1 cellular context compared by ENCODE assay signal in genomic region chr3:71978150-71978721, GRCh38.
TF ChIP-seq lines count a peak whose summit lies in the region.

No MANE protein-coding gene starts in this region.

TF ChIP-seq in GM12878, 131 proteins besides CTCF, POLR2A, EP300 and RAD21 (continued from another document):
- no peak for TF ChIP-seq ZNF687 (IDR thresholded peaks at IDR 0.05)
- peak; percentile 72 for TF ChIP-seq ATF7 (IDR thresholded peaks at IDR 0.05; ENCODE audit: low read depth)
- TF ChIP-seq MTA3 (IDR thresholded peaks at IDR 0.05; ENCODE audit: borderline replicate concordance, low read length) = peak; percentile 77
- TF ChIP-seq SREBF2 (IDR thresholded peaks at IDR 0.05; ENCODE audit: low read length) = no peak
- peak; percentile 68; the same call in 1 of the 2 replicates for TF ChIP-seq CREB1 (IDR thresholded peaks at IDR 0.05; ENCODE audit: low read depth)
- no peak for TF ChIP-seq NRF1 (conservative IDR thresholded peaks at IDR 0.05; ENCODE audit: low read depth, low read length)
- peak; percentile 29; the same call in 1 of the 2 replicates for TF ChIP-seq JUND (IDR thresholded peaks at IDR 0.05; ENCODE audit: low read depth, low read length)
- TF ChIP-seq SP1 (IDR thresholded peaks at IDR 0.05; ENCODE audit: low read depth, low read length) = peak; percentile 8
- TF ChIP-seq MEF2A (IDR thresholded peaks at IDR 0.05; ENCODE audit: insufficient read depth, low read depth, low read length) = 0 out of 2 replicates have a peak, but pooled peaks have one; percentile 71
- TF ChIP-seq, protein P1, sequence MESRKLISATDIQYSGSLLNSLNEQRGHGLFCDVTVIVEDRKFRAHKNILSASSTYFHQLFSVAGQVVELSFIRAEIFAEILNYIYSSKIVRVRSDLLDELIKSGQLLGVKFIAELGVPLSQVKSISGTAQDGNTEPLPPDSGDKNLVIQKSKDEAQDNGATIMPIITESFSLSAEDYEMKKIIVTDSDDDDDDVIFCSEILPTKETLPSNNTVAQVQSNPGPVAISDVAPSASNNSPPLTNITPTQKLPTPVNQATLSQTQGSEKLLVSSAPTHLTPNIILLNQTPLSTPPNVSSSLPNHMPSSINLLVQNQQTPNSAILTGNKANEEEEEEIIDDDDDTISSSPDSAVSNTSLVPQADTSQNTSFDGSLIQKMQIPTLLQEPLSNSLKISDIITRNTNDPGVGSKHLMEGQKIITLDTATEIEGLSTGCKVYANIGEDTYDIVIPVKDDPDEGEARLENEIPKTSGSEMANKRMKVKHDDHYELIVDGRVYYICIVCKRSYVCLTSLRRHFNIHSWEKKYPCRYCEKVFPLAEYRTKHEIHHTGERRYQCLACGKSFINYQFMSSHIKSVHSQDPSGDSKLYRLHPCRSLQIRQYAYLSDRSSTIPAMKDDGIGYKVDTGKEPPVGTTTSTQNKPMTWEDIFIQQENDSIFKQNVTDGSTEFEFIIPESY (IDR thresholded peaks at IDR 0.05) = no peak
- no peak for TF ChIP-seq ASH2L (IDR thresholded peaks at IDR 0.05; ENCODE audit: borderline replicate concordance, low read depth)
- 0 out of 2 replicates have a peak, but pooled peaks have one; percentile 37 for TF ChIP-seq NR2F1 (conservative IDR thresholded peaks at IDR 0.05)
- TF ChIP-seq MEF2B (IDR thresholded peaks at IDR 0.05; ENCODE audit: partially characterized antibody, poor library complexity, severe bottlenecking) = peak; percentile 14
- peak; percentile 40 for TF ChIP-seq MTA2 (IDR thresholded peaks at IDR 0.05; ENCODE audit: low read depth)
- TF ChIP-seq EED (IDR thresholded peaks at IDR 0.05; ENCODE audit: low read depth) = peak; percentile 97
- peak; percentile 86 to 90 for TF ChIP-seq IKZF2 (IDR thresholded peaks at IDR 0.05)
- peak; percentile 16 to 47; a peak in 2 of 4 replicates for TF ChIP-seq BHLHE40 (IDR thresholded peaks at IDR 0.05; ENCODE audit: borderline replicate concordance in 1 of 2, low read depth in 2 of 2, low read length in 1 of 2)
- peak; percentile 76 for TF ChIP-seq FOXM1 (IDR thresholded peaks at IDR 0.05; ENCODE audit: low read depth, low read length)
- peak; percentile 59 for TF ChIP-seq ZNF217 (IDR thresholded peaks at IDR 0.05)
- TF ChIP-seq ZBTB40 (IDR thresholded peaks at IDR 0.05; ENCODE audit: borderline replicate concordance) = no peak
- TF ChIP-seq TCF7 (IDR thresholded peaks at IDR 0.05; ENCODE audit: borderline replicate concordance) = peak; percentile 53; the same call in 1 of the 2 replicates
- TF ChIP-seq EZH2 (IDR thresholded peaks at IDR 0.05; ENCODE audit: borderline replicate concordance, control insufficient read depth, low read depth, low read length) = no peak
- TF ChIP-seq ATF2 (IDR thresholded peaks at IDR 0.05; ENCODE audit: low read length) = peak; percentile 82
- TF ChIP-seq NFXL1 (IDR thresholded peaks at IDR 0.05; ENCODE audit: borderline replicate concordance) = no peak
- peak; percentile 82 for TF ChIP-seq RUNX3 (IDR thresholded peaks at IDR 0.05; ENCODE audit: low read length)
- TF ChIP-seq LARP7 (IDR thresholded peaks at IDR 0.05) = 0 out of 2 replicates have a peak, but pooled peaks have one; percentile 13
- TF ChIP-seq JUNB (IDR thresholded peaks at IDR 0.05) = peak; percentile 96
- TF ChIP-seq ZNF24 (IDR thresholded peaks at IDR 0.05) = 0 out of 2 replicates have a peak, but pooled peaks have one; percentile 37
- TF ChIP-seq, protein P2, sequence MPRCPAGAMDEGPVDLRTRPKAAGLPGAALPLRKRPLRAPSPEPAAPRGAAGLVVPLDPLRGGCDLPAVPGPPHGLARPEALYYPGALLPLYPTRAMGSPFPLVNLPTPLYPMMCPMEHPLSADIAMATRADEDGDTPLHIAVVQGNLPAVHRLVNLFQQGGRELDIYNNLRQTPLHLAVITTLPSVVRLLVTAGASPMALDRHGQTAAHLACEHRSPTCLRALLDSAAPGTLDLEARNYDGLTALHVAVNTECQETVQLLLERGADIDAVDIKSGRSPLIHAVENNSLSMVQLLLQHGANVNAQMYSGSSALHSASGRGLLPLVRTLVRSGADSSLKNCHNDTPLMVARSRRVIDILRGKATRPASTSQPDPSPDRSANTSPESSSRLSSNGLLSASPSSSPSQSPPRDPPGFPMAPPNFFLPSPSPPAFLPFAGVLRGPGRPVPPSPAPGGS (IDR thresholded peaks at IDR 0.05; ENCODE audit: borderline replicate concordance, insufficient read depth, low read depth, low read length, poor library complexity, severe bottlenecking) = peak; percentile 59
- TF ChIP-seq POU2F2 (IDR thresholded peaks at IDR 0.05; ENCODE audit: borderline replicate concordance, low read depth, low read length) = peak; percentile 56; the same call in 2 of the 3 replicates
- TF ChIP-seq RAD51 (IDR thresholded peaks at IDR 0.05) = no peak
- peak; percentile 45 for TF ChIP-seq SKIL (IDR thresholded peaks at IDR 0.05; ENCODE audit: low read depth, poor library complexity, severe bottlenecking)
- TF ChIP-seq GABPA (IDR thresholded peaks at IDR 0.05; ENCODE audit: low read depth) = peak; percentile 38; the same call in 1 of the 2 replicates
- no peak for TF ChIP-seq TCF12 (IDR thresholded peaks at IDR 0.05; ENCODE audit: low read depth, low read length)
- no peak for TF ChIP-seq HDAC2 (IDR thresholded peaks at IDR 0.05)
- TF ChIP-seq CREM (IDR thresholded peaks at IDR 0.05; ENCODE audit: low read depth) = peak; percentile 64; the same call in 1 of the 2 replicates
- TF ChIP-seq, protein P3, sequence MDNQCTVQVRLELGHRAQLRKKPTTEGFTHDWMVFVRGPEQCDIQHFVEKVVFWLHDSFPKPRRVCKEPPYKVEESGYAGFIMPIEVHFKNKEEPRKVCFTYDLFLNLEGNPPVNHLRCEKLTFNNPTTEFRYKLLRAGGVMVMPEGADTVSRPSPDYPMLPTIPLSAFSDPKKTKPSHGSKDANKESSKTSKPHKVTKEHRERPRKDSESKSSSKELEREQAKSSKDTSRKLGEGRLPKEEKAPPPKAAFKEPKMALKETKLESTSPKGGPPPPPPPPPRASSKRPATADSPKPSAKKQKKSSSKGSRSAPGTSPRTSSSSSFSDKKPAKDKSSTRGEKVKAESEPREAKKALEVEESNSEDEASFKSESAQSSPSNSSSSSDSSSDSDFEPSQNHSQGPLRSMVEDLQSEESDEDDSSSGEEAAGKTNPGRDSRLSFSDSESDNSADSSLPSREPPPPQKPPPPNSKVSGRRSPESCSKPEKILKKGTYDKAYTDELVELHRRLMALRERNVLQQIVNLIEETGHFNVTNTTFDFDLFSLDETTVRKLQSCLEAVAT (IDR thresholded peaks at IDR 0.05) = 0 out of 2 replicates have a peak, but pooled peaks have one; percentile 18
- TF ChIP-seq, protein P4, sequence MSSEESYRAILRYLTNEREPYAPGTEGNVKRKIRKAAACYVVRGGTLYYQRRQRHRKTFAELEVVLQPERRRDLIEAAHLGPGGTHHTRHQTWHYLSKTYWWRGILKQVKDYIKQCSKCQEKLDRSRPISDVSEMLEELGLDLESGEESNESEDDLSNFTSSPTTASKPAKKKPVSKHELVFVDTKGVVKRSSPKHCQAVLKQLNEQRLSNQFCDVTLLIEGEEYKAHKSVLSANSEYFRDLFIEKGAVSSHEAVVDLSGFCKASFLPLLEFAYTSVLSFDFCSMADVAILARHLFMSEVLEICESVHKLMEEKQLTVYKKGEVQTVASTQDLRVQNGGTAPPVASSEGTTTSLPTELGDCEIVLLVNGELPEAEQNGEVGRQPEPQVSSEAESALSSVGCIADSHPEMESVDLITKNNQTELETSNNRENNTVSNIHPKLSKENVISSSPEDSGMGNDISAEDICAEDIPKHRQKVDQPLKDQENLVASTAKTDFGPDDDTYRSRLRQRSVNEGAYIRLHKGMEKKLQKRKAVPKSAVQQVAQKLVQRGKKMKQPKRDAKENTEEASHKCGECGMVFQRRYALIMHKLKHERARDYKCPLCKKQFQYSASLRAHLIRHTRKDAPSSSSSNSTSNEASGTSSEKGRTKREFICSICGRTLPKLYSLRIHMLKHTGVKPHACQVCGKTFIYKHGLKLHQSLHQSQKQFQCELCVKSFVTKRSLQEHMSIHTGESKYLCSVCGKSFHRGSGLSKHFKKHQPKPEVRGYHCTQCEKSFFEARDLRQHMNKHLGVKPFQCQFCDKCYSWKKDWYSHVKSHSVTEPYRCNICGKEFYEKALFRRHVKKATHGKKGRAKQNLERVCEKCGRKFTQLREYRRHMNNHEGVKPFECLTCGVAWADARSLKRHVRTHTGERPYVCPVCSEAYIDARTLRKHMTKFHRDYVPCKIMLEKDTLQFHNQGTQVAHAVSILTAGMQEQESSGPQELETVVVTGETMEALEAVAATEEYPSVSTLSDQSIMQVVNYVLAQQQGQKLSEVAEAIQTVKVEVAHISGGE (CRISPR knock-in tag; IDR thresholded peaks at IDR 0.05) = no peak
- TF ChIP-seq IRF4 (IDR thresholded peaks at IDR 0.05; ENCODE audit: low read depth, low read length) = peak; percentile 47; the same call in 1 of the 2 replicates
- TF ChIP-seq YBX1 (IDR thresholded peaks at IDR 0.05) = no peak
